Comparison of ENCODE assay signal across 26 cellular contexts in genomic region chr1:165659581-165659895, GRCh38. TPM values are rescaled to one million over a fixed set of nuclear protein-coding genes. Genes with fewer than 3 reads are reported as not detected.
A peak's percentile ranks its signal among the peaks of the same experiment; 100 is the strongest.
DNase-seq lines count a peak whose midpoint lies in the region; ATAC-seq lines count a peak whose summit lies in the region.
"Had no signal": no experiment of that assay in that cellular context is flagged by ENCODE, and none has a peak within 500 bp of the region (broad histone marks: within the 10 kb centered on the region; RNA-seq: fewer than 3 reads in every experiment).

No MANE protein-coding gene starts in this region.

- ATAC-seq in activated naive CD8-positive, alpha-beta T cell treated with anti-CD3 and anti-CD28 coated beads, Interleukin-2, amount 50 U/mL, for 24 hours, result no peak
- no peak for ATAC-seq in activated T-helper 17 cell treated with anti-CD3 and anti-CD28 coated beads, Interleukin-2, amount 50 U/mL, for 72 hours (replicated peaks)
- ATAC-seq in GM19455 (IDR thresholded peaks at IDR 0.05; ENCODE audit: unreplicated experiment), result no peak
- no peak for ATAC-seq in HG03469 (IDR thresholded peaks at IDR 0.05; ENCODE audit: unreplicated experiment)
- no peak for ATAC-seq in aorta (ENCODE audit: low FRiP score)

- no peaks in the 10 kb centered on the region for H3K4me1 ChIP-seq in aorta (ENCODE audit: control insufficient read depth in 1 of 2, insufficient read depth in 2 of 2, low read length in 2 of 2)
- H3K4me1 ChIP-seq: stomach, tibial artery had no signal

- H3K27ac ChIP-seq in aorta (ENCODE audit: low read depth in 1 of 2, low read length in 2 of 2), result no peak overlapping the region
- H3K27ac ChIP-seq: brain microvascular endothelial cell, RWPE1, skin epidermis, stomach, tibial artery had no signal

- no peaks in the 10 kb centered on the region for H3K27me3 ChIP-seq in aorta (ENCODE audit: control insufficient read depth in 1 of 2, insufficient read depth in 2 of 2, low read length in 1 of 2)
- H3K27me3 ChIP-seq: brain microvascular endothelial cell, stomach, tibial artery had no signal

- DNase-seq in activated naive CD8-positive, alpha-beta T cell treated with anti-CD3 and anti-CD28 coated beads, Interleukin-2, amount 50 U/mL, for 24 hours, result no peak
- DNase-seq in iPS-NIHi7 (ENCODE audit: extremely low spot score) (peak; percentile 50), aorta (no peak), globus pallidus (ENCODE audit: low spot score) (no peak)
- DNase-seq: activated CD4-positive, alpha-beta memory T cell treated with anti-CD3 and anti-CD28 coated beads for 36 hours; activated CD4-positive, CD25-positive, alpha-beta regulatory T cell treated with anti-CD3 and anti-CD28 coated beads, Interleukin-2, amount 50 U/mL, for 72 hours; activated gamma-delta T cell treated with Interleukin-2 at 50 U/mL for 16 hours; brain microvascular endothelial cell; COR-L47; glutamatergic neuron; Karpas-422; NCI-H1417 treated with DMSO at 0.1 percent for 48 hours; NCI-H2081 treated with DMSO at 0.1 percent for 48 hours; NCI-H748 treated with DMSO at 0.1 percent for 48 hours; nucleus accumbens; stimulated activated CD8-positive, alpha-beta memory T cell treated with anti-CD3 and anti-CD28 coated beads, Interleukin-4, amount 100 ng/mL, for 48 hours; stomach; T-helper 1 cell; tibial artery had no signal

- intact Hi-C loops in aorta (cut with DNase I), result no loop called here

- H3K9me3 ChIP-seq in aorta (ENCODE audit: control insufficient read depth, low read length), result no peaks in the 10 kb centered on the region
- H3K9me3 ChIP-seq: stomach, tibial artery had no signal

- H3K4me3 ChIP-seq in aorta (ENCODE audit: low read length in 2 of 2), result no peak overlapping the region
- H3K4me3 ChIP-seq: skin epidermis, stomach, tibial artery had no signal

- H3K9me3 Mint-ChIP-seq in activated naive CD8-positive, alpha-beta T cell (ENCODE audit: low read depth), result no peaks in the 10 kb centered on the region
- H3K9me3 Mint-ChIP-seq in activated naive CD8-positive, alpha-beta T cell treated with anti-CD3 and anti-CD28 coated beads, Interleukin-2, amount 50 U/mL, for 24 hours, result no peaks in the 10 kb centered on the region
- no peaks in the 10 kb centered on the region for H3K9me3 Mint-ChIP-seq in activated T-helper 17 cell treated with anti-CD3 and anti-CD28 coated beads, Interleukin-2, amount 50 U/mL, for 72 hours
- H3K9me3 Mint-ChIP-seq: activated CD4-positive, alpha-beta memory T cell treated with anti-CD3 and anti-CD28 coated beads for 36 hours had no signal

- no peaks in the 10 kb centered on the region for H3K27me3 Mint-ChIP-seq in activated naive CD8-positive, alpha-beta T cell
- no peaks in the 10 kb centered on the region for H3K27me3 Mint-ChIP-seq in activated naive CD8-positive, alpha-beta T cell treated with anti-CD3 and anti-CD28 coated beads, Interleukin-2, amount 50 U/mL, for 24 hours
- H3K27me3 Mint-ChIP-seq in activated T-helper 17 cell treated with anti-CD3 and anti-CD28 coated beads, Interleukin-2, amount 50 U/mL, for 72 hours, result no peaks in the 10 kb centered on the region
- H3K27me3 Mint-ChIP-seq: activated CD4-positive, alpha-beta memory T cell treated with anti-CD3 and anti-CD28 coated beads for 36 hours; B cell had no signal

- H3K27ac Mint-ChIP-seq in activated naive CD8-positive, alpha-beta T cell, result peak overlapping the region; percentile 28
- H3K27ac Mint-ChIP-seq in activated naive CD8-positive, alpha-beta T cell treated with anti-CD3 and anti-CD28 coated beads, Interleukin-2, amount 50 U/mL, for 24 hours, result no peak overlapping the region
- peak overlapping the region; percentile 54 for H3K27ac Mint-ChIP-seq in activated T-helper 17 cell treated with anti-CD3 and anti-CD28 coated beads, Interleukin-2, amount 50 U/mL, for 72 hours
- H3K27ac Mint-ChIP-seq: B cell had no signal

- peaks cover 1 to 7% of the 10 kb centered on the region in 2 donors for H3K36me3 ChIP-seq in aorta (ENCODE audit: control insufficient read depth in 1 of 2, insufficient read depth in 2 of 2, low read length in 1 of 2)

- WGBS in aorta, 2 donors, result 47 to 63% methylated on average over 3 of the region's 3 CpGs

- no peak overlapping the region for H3K4me3 Mint-ChIP-seq in activated naive CD8-positive, alpha-beta T cell
- H3K4me3 Mint-ChIP-seq in activated naive CD8-positive, alpha-beta T cell treated with anti-CD3 and anti-CD28 coated beads, Interleukin-2, amount 50 U/mL, for 24 hours, result no peak overlapping the region
- H3K4me3 Mint-ChIP-seq in activated T-helper 17 cell treated with anti-CD3 and anti-CD28 coated beads, Interleukin-2, amount 50 U/mL, for 72 hours, result no peak overlapping the region
- H3K4me3 Mint-ChIP-seq: activated CD4-positive, alpha-beta memory T cell treated with anti-CD3 and anti-CD28 coated beads for 36 hours; B cell had no signal

- no peaks in the 10 kb centered on the region for H3K4me1 Mint-ChIP-seq in activated naive CD8-positive, alpha-beta T cell (ENCODE audit: low read depth)
- H3K4me1 Mint-ChIP-seq in activated naive CD8-positive, alpha-beta T cell treated with anti-CD3 and anti-CD28 coated beads, Interleukin-2, amount 50 U/mL, for 24 hours, result no peaks in the 10 kb centered on the region
- H3K4me1 Mint-ChIP-seq in activated T-helper 17 cell treated with anti-CD3 and anti-CD28 coated beads, Interleukin-2, amount 50 U/mL, for 72 hours, result no peaks in the 10 kb centered on the region
- H3K4me1 Mint-ChIP-seq: B cell had no signal

- H3K36me3 Mint-ChIP-seq in activated naive CD8-positive, alpha-beta T cell, result no peaks in the 10 kb centered on the region
- H3K36me3 Mint-ChIP-seq in activated naive CD8-positive, alpha-beta T cell treated with anti-CD3 and anti-CD28 coated beads, Interleukin-2, amount 50 U/mL, for 24 hours (ENCODE audit: low read depth), result peaks cover 24% of the 10 kb centered on the region
- peaks cover 61% of the 10 kb centered on the region for H3K36me3 Mint-ChIP-seq in activated T-helper 17 cell treated with anti-CD3 and anti-CD28 coated beads, Interleukin-2, amount 50 U/mL, for 72 hours (ENCODE audit: low read depth)

RNA-seq across cellular contexts. Expression of gene MGST3, which starts 28.5 kb away (rescaled TPM):
- 10 to 100 TPM; 42.1 to 57.9 TPM for total RNA-seq in activated T-helper 17 cell treated with anti-CD3 and anti-CD28 coated beads, Interleukin-2, amount 50 U/mL, for 72 hours
- total RNA-seq in aorta, result 100 to 1,000 TPM; 199 to 230 TPM
- 100 to 1,000 TPM; 203 to 277 TPM for polyA plus RNA-seq in aorta

RNA-seq across cellular contexts. Expression of gene ALDH9A1, which starts 38.8 kb away (rescaled TPM):
- total RNA-seq in activated T-helper 17 cell treated with anti-CD3 and anti-CD28 coated beads, Interleukin-2, amount 50 U/mL, for 72 hours, result 10 to 100 TPM; 18.8 to 35.4 TPM
- 10 to 100 TPM; 36.5 to 54.3 TPM for total RNA-seq in aorta
- polyA plus RNA-seq in aorta, result 10 to 100 TPM; 27.4 to 28.5 TPM
